Comparison of ENCODE assay signal across 1 cellular context in genomic region chr19:55460670-55461258, GRCh38.
TF ChIP-seq lines count a peak whose summit lies in the region.

No MANE protein-coding gene starts in this region.

TF ChIP-seq in HepG2, 621 proteins besides CTCF, POLR2A, EP300 and RAD21 (continues in another document):
- TF ChIP-seq ZNF17 (CRISPR knock-in tag; IDR thresholded peaks at IDR 0.05) = no peak
- no peak for TF ChIP-seq ZNF615 (CRISPR knock-in tag; IDR thresholded peaks at IDR 0.05; ENCODE audit: borderline replicate concordance)
- TF ChIP-seq MNT (IDR thresholded peaks at IDR 0.05) = no peak
- TF ChIP-seq RARG (CRISPR knock-in tag; IDR thresholded peaks at IDR 0.05; ENCODE audit: low read depth) = no peak
- TF ChIP-seq MAZ (IDR thresholded peaks at IDR 0.05; ENCODE audit: borderline replicate concordance, low read depth, low read length) = 0 out of 2 replicates have a peak, but pooled peaks have one; percentile 51
- TF ChIP-seq MAZ (CRISPR knock-in tag; IDR thresholded peaks at IDR 0.05; ENCODE audit: low read depth) = peak; percentile 48; the same call in 1 of the 2 replicates
- no peak for TF ChIP-seq RBM22 (optimal IDR thresholded peaks at IDR 0.05; ENCODE audit: low read length)
- TF ChIP-seq HNF1A (IDR thresholded peaks at IDR 0.05; ENCODE audit: low read depth) = 0 out of 2 replicates have a peak, but pooled peaks have one; percentile 13
- no peak for TF ChIP-seq HNF1A (CRISPR knock-in tag; IDR thresholded peaks at IDR 0.05; ENCODE audit: borderline replicate concordance)
- no peak for TF ChIP-seq CREB3 (CRISPR knock-in tag; IDR thresholded peaks at IDR 0.05)
- TF ChIP-seq TGIF2 (CRISPR knock-in tag; IDR thresholded peaks at IDR 0.05) = no peak
- no peak for TF ChIP-seq DRAP1 (CRISPR knock-in tag; IDR thresholded peaks at IDR 0.05)
- no peak; the same call in 1 of the 2 replicates for TF ChIP-seq KLF13 (CRISPR knock-in tag; IDR thresholded peaks at IDR 0.05)
- no peak for TF ChIP-seq ZNF253 (CRISPR knock-in tag; IDR thresholded peaks at IDR 0.05; ENCODE audit: borderline replicate concordance)
- TF ChIP-seq HNF4A (CRISPR knock-in tag; IDR thresholded peaks at IDR 0.05) = peak; percentile 19; the same call in 1 of the 2 replicates
- TF ChIP-seq ZBTB4 (CRISPR knock-in tag; IDR thresholded peaks at IDR 0.05; ENCODE audit: borderline replicate concordance) = no peak
- TF ChIP-seq NR2F1 (CRISPR knock-in tag; IDR thresholded peaks at IDR 0.05) = peak; percentile 10 to 13; a peak in 1 of 4 replicates
- TF ChIP-seq HES4 (CRISPR knock-in tag; IDR thresholded peaks at IDR 0.05; ENCODE audit: borderline replicate concordance) = peak; percentile 6; the same call in 1 of the 2 replicates
- TF ChIP-seq NFYB (CRISPR knock-in tag; IDR thresholded peaks at IDR 0.05) = no peak
- TF ChIP-seq ZNF512 (CRISPR knock-in tag; IDR thresholded peaks at IDR 0.05) = no peak
- TF ChIP-seq ZNF263 (CRISPR knock-in tag; IDR thresholded peaks at IDR 0.05) = peak; percentile 36; the same call in 1 of the 2 replicates
- TF ChIP-seq ZNF574 (CRISPR knock-in tag; IDR thresholded peaks at IDR 0.05) = 0 out of 2 replicates have a peak, but pooled peaks have one; percentile 7
- 0 out of 2 replicates have a peak, but pooled peaks have one; percentile 7 for TF ChIP-seq ZC3H4 (CRISPR knock-in tag; IDR thresholded peaks at IDR 0.05; ENCODE audit: borderline replicate concordance)
- TF ChIP-seq MIER3 (CRISPR knock-in tag; IDR thresholded peaks at IDR 0.05; ENCODE audit: borderline replicate concordance) = 0 out of 2 replicates have a peak, but pooled peaks have one; percentile 7
- TF ChIP-seq ZNF782 (CRISPR knock-in tag; IDR thresholded peaks at IDR 0.05; ENCODE audit: borderline replicate concordance) = no peak
- TF ChIP-seq ZNF577 (CRISPR knock-in tag; IDR thresholded peaks at IDR 0.05; ENCODE audit: borderline replicate concordance, low read depth) = no peak
- no peak for TF ChIP-seq GLMP (CRISPR knock-in tag; IDR thresholded peaks at IDR 0.05; ENCODE audit: borderline replicate concordance)
- TF ChIP-seq CERS6 (CRISPR knock-in tag; IDR thresholded peaks at IDR 0.05) = no peak
- no peak for TF ChIP-seq ZNF441 (CRISPR knock-in tag; IDR thresholded peaks at IDR 0.05; ENCODE audit: borderline replicate concordance)
- TF ChIP-seq RNF219 (CRISPR knock-in tag; IDR thresholded peaks at IDR 0.05) = peak; percentile 21; the same call in 1 of the 2 replicates
- peak; percentile 73; the same call in 1 of the 2 replicates for TF ChIP-seq MYPOP (CRISPR knock-in tag; IDR thresholded peaks at IDR 0.05)
- TF ChIP-seq ZNF639 (CRISPR knock-in tag; conservative IDR thresholded peaks at IDR 0.05) = no peak
